Comparison of ENCODE assay signal across 13 cellular contexts in the genomic region with DNA sequence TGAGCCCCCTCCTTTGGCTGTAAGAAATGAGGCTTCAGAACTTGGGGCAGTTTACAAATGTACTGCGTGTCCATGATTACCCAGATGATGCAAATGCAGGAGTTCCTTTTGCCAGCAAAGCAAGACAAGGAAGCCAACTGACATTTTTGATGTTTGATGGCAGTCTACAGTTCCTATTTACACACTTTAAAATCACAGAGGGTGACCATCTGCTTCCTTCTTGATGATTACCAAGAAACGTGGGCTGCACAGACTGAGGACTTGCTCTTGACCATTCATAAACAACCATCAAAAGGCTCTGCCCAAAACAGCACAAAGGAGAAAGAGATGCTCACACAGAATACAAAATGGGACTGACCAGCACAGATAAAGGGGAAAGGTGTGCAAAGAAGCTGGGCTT.
DNase-seq lines count a peak whose midpoint lies in the region; ATAC-seq and TF ChIP-seq lines count a peak whose summit lies in the region.
"Had no signal": no experiment of that assay in that cellular context is flagged by ENCODE, and none has a peak within 500 bp of the region (broad histone marks: within the 10 kb centered on the region; RNA-seq: fewer than 3 reads in every experiment).

No MANE protein-coding gene starts in this region.

- H3K27ac Mint-ChIP-seq in nephron progenitor cell = peak overlapping the region; percentile 95

- intact Hi-C loops in Right ventricle myocardium superior (cut with DNase I) (no loop called here), vagina (cut with DNase I) (no loop called here), ovary (cut with DNase I) (no loop called here)

- H3K36me3 ChIP-seq in right atrium auricular region (peaks cover 5% of the 10 kb centered on the region), vagina (no peaks in the 10 kb centered on the region), ovary (no peaks in the 10 kb centered on the region)
- H3K36me3 ChIP-seq: colonic mucosa had no signal

- H3K4me3 Mint-ChIP-seq in nephron progenitor cell = peak overlapping the region; percentile 61
- H3K4me3 Mint-ChIP-seq: activated T-cell treated with anti-CD3 and anti-CD28 coated beads, Interleukin-2, amount 50 U/mL, for 72 hours had no signal

- H3K27ac ChIP-seq in right atrium auricular region = peak overlapping the region; percentile 72 to 82
- H3K27ac ChIP-seq in vagina = peak overlapping the region; percentile 78
- H3K27ac ChIP-seq in ovary = no peak overlapping the region
- H3K27ac ChIP-seq: colonic mucosa had no signal

- H3K27me3 ChIP-seq in right atrium auricular region (no peaks in the 10 kb centered on the region), vagina (no peaks in the 10 kb centered on the region), ovary (no peaks in the 10 kb centered on the region)
- H3K27me3 ChIP-seq: colonic mucosa, MG63 had no signal

- TF ChIP-seq EP300 in ovary (IDR thresholded peaks at IDR 0.05) = no peak

- 69 to 81% (median 72%) methylated on average over 2 of the region's 2 CpGs for WGBS in ovary, 3 donors

- peaks cover 62% of the 10 kb centered on the region for H3K36me3 Mint-ChIP-seq in nephron progenitor cell (ENCODE audit: low read depth)

- no peak overlapping the region for H3K4me3 ChIP-seq in right atrium auricular region
- H3K4me3 ChIP-seq in vagina = no peak overlapping the region
- H3K4me3 ChIP-seq in ovary = no peak overlapping the region
- H3K4me3 ChIP-seq: colonic mucosa, MG63 had no signal

- no peaks in the 10 kb centered on the region for H3K27me3 Mint-ChIP-seq in nephron progenitor cell (ENCODE audit: low read depth, poor library complexity)

- H3K9me3 Mint-ChIP-seq in nephron progenitor cell = no peaks in the 10 kb centered on the region
- H3K9me3 Mint-ChIP-seq: activated T-cell treated with anti-CD3 and anti-CD28 coated beads, Interleukin-2, amount 50 U/mL, for 72 hours had no signal

- H3K4me1 ChIP-seq in right atrium auricular region = peaks cover 0 to 40% of the 10 kb centered on the region in 2 donors
- peaks cover 72% of the 10 kb centered on the region for H3K4me1 ChIP-seq in vagina
- peaks cover 2% of the 10 kb centered on the region for H3K4me1 ChIP-seq in ovary (ENCODE audit: insufficient read depth)

- TF ChIP-seq POLR2A in vagina (IDR thresholded peaks at IDR 0.05) (no peak), ovary (IDR thresholded peaks at IDR 0.05) (no peak)

- no peak for DNase-seq in right atrium auricular region (ENCODE audit: low spot score)
- no peak for DNase-seq in Right ventricle myocardium superior
- peak; percentile 66 for DNase-seq in dermis blood vessel endothelial cell
- no peak for DNase-seq in nephron progenitor cell
- DNase-seq in vagina (ENCODE audit: extremely low spot score in 2 of 2) = peak in 1 of 2 donors; percentile 82
- DNase-seq in ovary = no peak
- DNase-seq in T-helper 9 cell = no peak
- no peak for DNase-seq in activated CD4-positive, CD25-positive, alpha-beta regulatory T cell treated with anti-CD3 and anti-CD28 coated beads, Interleukin-2, amount 50 U/mL, for 72 hours
- DNase-seq: activated T-cell treated with anti-CD3 and anti-CD28 coated beads, Interleukin-2, amount 50 U/mL, for 72 hours; colonic mucosa; foreskin melanocyte; MG63; NCI-H524 treated with DMSO at 0.1 percent for 48 hours had no signal

- no peak for ATAC-seq in Right ventricle myocardium superior (ENCODE audit: poor library complexity)

- H3K9me3 ChIP-seq in right atrium auricular region (no peaks in the 10 kb centered on the region), vagina (no peaks in the 10 kb centered on the region), ovary (no peaks in the 10 kb centered on the region)
- H3K9me3 ChIP-seq: colonic mucosa, MG63 had no signal

- H3K4me1 Mint-ChIP-seq in nephron progenitor cell = peaks cover 69% of the 10 kb centered on the region

- no peak for TF ChIP-seq CTCF in right atrium auricular region (IDR thresholded peaks at IDR 0.05)
- no peak for TF ChIP-seq CTCF in nephron progenitor cell (IDR thresholded peaks at IDR 0.05)
- TF ChIP-seq CTCF in vagina (IDR thresholded peaks at IDR 0.05) = no peak
- no peak for TF ChIP-seq CTCF in ovary (IDR thresholded peaks at IDR 0.05)

Comparison
In these comparisons a context has a peak if more than half of its experiments do, and no peak if none do; other contexts are left out.
1. H3K27ac ChIP-seq: peak in right atrium auricular region (2 of 2) and vagina (single experiment); none in ovary (0 of 2).